In genomic region chr1:179510038-179510437, GRCh38 we compare ENCODE assay signal across 14 cellular contexts.
DNase-seq lines count a peak whose midpoint lies in the region; ATAC-seq and TF ChIP-seq lines count a peak whose summit lies in the region.
"Had no signal": no experiment of that assay in that cellular context is flagged by ENCODE, and none has a peak within 500 bp of the region (broad histone marks: within the 10 kb centered on the region; RNA-seq: fewer than 3 reads in every experiment).

No MANE protein-coding gene starts in this region.

- TF ChIP-seq CTCF in lower leg skin (IDR thresholded peaks at IDR 0.05): no peak

- 42 to 63% methylated on average over 2 of the region's 2 CpGs for WGBS in lower leg skin, 2 donors

- peak; percentile 72 for ATAC-seq in GM18498 (IDR thresholded peaks at IDR 0.05; ENCODE audit: unreplicated experiment)
- peak; percentile 84 for ATAC-seq in GM19463 (IDR thresholded peaks at IDR 0.05; ENCODE audit: unreplicated experiment)
- ATAC-seq in HG02938 (IDR thresholded peaks at IDR 0.05; ENCODE audit: unreplicated experiment): peak; percentile 72
- ATAC-seq: left lobe of liver, SK-N-SH treated with all-trans-retinoic acid at 6 μM for 48 hours had no signal

- TF ChIP-seq POLR2A in lower leg skin (IDR thresholded peaks at IDR 0.05): no peak

- intact Hi-C loops in lower leg skin (cut with DNase I; ENCODE audit: low total_unique reads): no loop called here

- DNase-seq in NAMALWA (ENCODE audit: low spot score) (peak; percentile 47), lower leg skin (ENCODE audit: low spot score in 2 of 2) (no peak), NCI-H187 (lab: John Stamatoyannopoulos, UW) (no peak), cerebellar cortex (ENCODE audit: low spot score) (no peak)
- no peak for DNase-seq in stimulated activated CD4-positive, alpha-beta T cell treated with anti-CD3 and anti-CD28 coated beads, Interleukin-12 subunit alpha, Interleukin-12 subunit beta, amount 100 ng/mL, for 4 hours
- DNase-seq: MG63; NCI-H2171; stimulated activated CD4-positive, alpha-beta T cell treated with anti-CD3 and anti-CD28 coated beads, Interleukin-2, amount 100 ng/mL, for 48 hours; stimulated activated naive CD4-positive, alpha-beta T cell treated with Interleukin-2 at 50 U/mL for 16 hours had no signal

- H3K4me3 ChIP-seq in lower leg skin (ENCODE audit: low read depth, poor library complexity, severe bottlenecking): no peak overlapping the region
- H3K4me3 ChIP-seq: MG63 had no signal
